In genomic region chr7:36346260-36346831, GRCh38 we compare ENCODE assay signal across 19 cellular contexts. TPM values are rescaled to one million over a fixed set of nuclear protein-coding genes. Genes with fewer than 3 reads are reported as not detected.
A peak's percentile ranks its signal among the peaks of the same experiment; 100 is the strongest.
DNase-seq lines count a peak whose midpoint lies in the region; ATAC-seq, FAIRE-seq and TF ChIP-seq lines count a peak whose summit lies in the region.
"Had no signal": no experiment of that assay in that cellular context is flagged by ENCODE, and none has a peak within 500 bp of the region (broad histone marks: within the 10 kb centered on the region; RNA-seq: fewer than 3 reads in every experiment).

No MANE protein-coding gene starts in this region.

- no peak overlapping the region for H3K9ac ChIP-seq in GM12878 (ENCODE audit: control insufficient read depth, insufficient read depth, low read length)
- H3K9ac ChIP-seq: neural progenitor cell had no signal

- TF ChIP-seq RAD21 in GM12878 (IDR thresholded peaks at IDR 0.05; ENCODE audit: insufficient read depth, low read depth, low read length), result no peak

- H3K4me1 ChIP-seq in GM12878 (ENCODE audit: control insufficient read depth, insufficient read depth, low read length), result no peaks in the 10 kb centered on the region
- H3K4me1 ChIP-seq: neural progenitor cell had no signal

- H3K27me3 ChIP-seq in GM12878 (replicated peaks in 1 of 2; ENCODE audit: control insufficient read depth in 2 of 2, insufficient read depth in 2 of 2, low read length in 1 of 2), result no peaks in the 10 kb centered on the region; a peak in 1 of 4 replicates
- H3K27me3 ChIP-seq: neural progenitor cell had no signal

- ATAC-seq in GM12878, result peak; percentile 62
- ATAC-seq in GM21526 (IDR thresholded peaks at IDR 0.05; ENCODE audit: low FRiP score, unreplicated experiment), result no peak
- ATAC-seq: CD8-positive, alpha-beta T cell had no signal

- RAD21 ChIA-PET in GM12878 (lab: Charles Lee; ENCODE audit: unreplicated experiment), result no interaction called here

- no peak for TF ChIP-seq CTCF in GM12878 (IDR thresholded peaks at IDR 0.05 in 2 of 3, conservative IDR thresholded peaks at IDR 0.05 in 1 of 3; ENCODE audit: control insufficient read depth in 2 of 3, extremely low read depth in 1 of 3, insufficient read depth in 1 of 3, low read depth in 3 of 3, low read length in 3 of 3)

- WGBS in GM12878 (ENCODE audit: insufficient coverage, insufficient replicate concordance, low lambda C conversion rate, missing lambda C conversion rate), result 46% methylated on average over 6 of the region's 6 CpGs

- intact Hi-C loops in GM12878 (cut with micrococcal nuclease; ENCODE audit: unreplicated experiment), result no loop called here

- no peaks in the 10 kb centered on the region for H3K9me3 ChIP-seq in GM12878 (replicated peaks; ENCODE audit: control insufficient read depth, insufficient read depth, low read length)

- H2AFZ ChIP-seq in GM12878 (ENCODE audit: control insufficient read depth, low read depth, low read length), result no peak overlapping the region
- H2AFZ ChIP-seq: neural progenitor cell had no signal

- no peak overlapping the region for H3K4me3 ChIP-seq in GM12878
- H3K4me3 ChIP-seq: lung, neural progenitor cell had no signal

- no peaks in the 10 kb centered on the region for H3K79me2 ChIP-seq in GM12878 (ENCODE audit: control insufficient read depth, insufficient read depth, low read length)

- CTCF ChIA-PET in GM12878 (lab: Yijun Ruan, JAX), result interaction anchor here (1.0 kb wide), 1 partner anchor 29 kb away, joined by 3 read pairs; no protein-coding TSS in a partner anchor

- DNase-seq in HCEC 1CT (peak; percentile 32), MV-4-11 (lab: John Stamatoyannopoulos, UW) (peak; percentile 85), GM12878 (ENCODE audit: low read depth, low spot score) (no peak), renal cortical epithelial cell (ENCODE audit: low read depth) (peak; percentile 26), retina (no peak), NCI-H2227 (lab: John Stamatoyannopoulos, UW; ENCODE audit: unreplicated experiment) (no peak)
- DNase-seq: activated CD4-positive, alpha-beta T cell treated with anti-CD3 and anti-CD28 coated beads for 1 hour; CD8-positive, alpha-beta T cell; DMS153; effector CD8-positive, alpha-beta T cell; GDM1; kidney glomerular epithelial cell; NCI-H1417; NCI-H524; posterior cingulate gyrus; stimulated activated CD4-positive, alpha-beta T cell treated with anti-CD3 and anti-CD28 coated beads, Interleukin-1b, Interleukin-23, amount 100 ng/mL, for 48 hours had no signal

- in situ Hi-C loops in GM12878 (cut with MboI), result no loop called here

- no peaks in the 10 kb centered on the region for H3K36me3 ChIP-seq in GM12878 (ENCODE audit: control insufficient read depth in 2 of 2, insufficient read depth in 2 of 2, low read length in 1 of 2)
- H3K36me3 ChIP-seq: neural progenitor cell had no signal

- SMC1A ChIA-PET in GM12878 (lab: Charles Lee; ENCODE audit: uncharacterized antibody, unreplicated experiment), result no interaction called here

- TF ChIP-seq POLR2A in GM12878 (IDR thresholded peaks at IDR 0.05; ENCODE audit: low read depth, low read length), result no peak

- no peaks in the 10 kb centered on the region for H4K20me1 ChIP-seq in GM12878 (ENCODE audit: control insufficient read depth, insufficient read depth)

- POLR2A ChIA-PET in GM12878 (lab: Charles Lee), result no interaction called here

- BruUV-seq in GM12878 (replicated peaks; lab: Mats Ljungman, UMichigan), result no TSS peak

- H3K27ac ChIP-seq in GM12878 (ENCODE audit: control insufficient read depth, insufficient read depth), result no peak overlapping the region
- H3K27ac ChIP-seq: neural progenitor cell had no signal

- TF ChIP-seq EP300 in GM12878 (IDR thresholded peaks at IDR 0.05; ENCODE audit: borderline replicate concordance in 1 of 2, control insufficient read depth in 1 of 2, low read depth in 2 of 2, low read length in 2 of 2), result no peak

- H3K4me2 ChIP-seq in GM12878 (ENCODE audit: control insufficient read depth, insufficient read depth), result no peak overlapping the region
- H3K4me2 ChIP-seq: neural progenitor cell had no signal

- no peak for FAIRE-seq in GM12878 (lab: Jason Lieb, UNC)

TF ChIP-seq in GM12878, 131 proteins besides CTCF, POLR2A, EP300 and RAD21:
- TF ChIP-seq ATF3 (IDR thresholded peaks at IDR 0.05; ENCODE audit: borderline replicate concordance, extremely low read depth, low read depth, low read length) (no peak), RUNX3 (IDR thresholded peaks at IDR 0.05; ENCODE audit: low read length) (peak; percentile 19; the same call in 1 of the 2 replicates), EGR1 (IDR thresholded peaks at IDR 0.05; ENCODE audit: borderline replicate concordance in 1 of 2, low read depth in 2 of 2, low read length in 2 of 2) (no peak), EED (IDR thresholded peaks at IDR 0.05; ENCODE audit: low read depth) (no peak), JUNB (IDR thresholded peaks at IDR 0.05) (peak; percentile 66)
TF ChIP-seq in GM12878: peak in this region for 2.

RNA-seq across cellular contexts. Expression of gene ANLN, which starts 43.3 kb away (rescaled TPM):
- total RNA-seq in GM12878 (2013; cell fraction: nucleolus; rRNA removed), result 56.9 and 69.1 TPM in 2 replicates
- total RNA-seq in GM12878 (2014; rRNA removed) (24.6 and 26.0 TPM in 2 replicates), GM12878 (2014; rRNA removed; fragmentation: Illumina TruSeq; extraction: Trizol) (30.0 and 32.1 TPM in 2 replicates), GM12878 (2021) (29.1 and 30.3 TPM in 2 replicates), renal cortical epithelial cell (5.6 and 58.5 TPM in 2 replicates)
- polyA plus RNA-seq in GM12878 (2011; ENCODE audit: low read depth), result 3.4 TPM
- polyA plus RNA-seq in GM12878 (2011; rRNA removed) (19.5 and 20.1 TPM in 2 replicates), GM12878 (2014; fragmentation: Illumina TruSeq; extraction: Trizol) (24.7 and 30.5 TPM in 2 replicates), GM12878 (2014; fragmentation: Nextera tagmentation; extraction: Ambion mirVana) (10 to 100 TPM in 1 of 2 experiments, 1 to 10 TPM in 1; 9.5 to 10.6 TPM), GM12878 (2014; rRNA removed) (12.3 and 14.0 TPM in 2 replicates), GM12878 (2016; fragmentation: Nextera tagmentation; extraction: Ambion mirVana) (10 to 100 TPM; 23.8 to 25.4 TPM)
- polyA plus RNA-seq in GM12878 (2011; cell fraction: cytosol; rRNA removed), result 18.0 and 21.6 TPM in 2 replicates
- 32.5 and 49.3 TPM in 2 replicates for polyA plus RNA-seq in GM12878 (2011; cell fraction: nucleus; rRNA removed)
- polyA plus RNA-seq in GM12878 (2012), result 5.2 and 7.8 TPM in 2 replicates
- 79.8 and 82.1 TPM in 2 replicates for polyA minus RNA-seq in GM12878 (2011; rRNA and poly(A)+ RNA removed)
- 27.5 and 32.7 TPM in 2 replicates for polyA minus RNA-seq in GM12878 (2011; cell fraction: cytosol; rRNA and poly(A)+ RNA removed)
- polyA minus RNA-seq in GM12878 (2011; cell fraction: nucleus; rRNA and poly(A)+ RNA removed), result 36.2 and 48.2 TPM in 2 replicates

Comparison
In these comparisons a context has a peak if more than half of its experiments do, and no peak if none do; other contexts are left out.
1. DNase-seq: peak in HCEC 1CT (single experiment), MV-4-11 (single experiment) and renal cortical epithelial cell (single experiment); none in GM12878 (single experiment), retina (single experiment) and NCI-H2227 (single experiment).